8 cellular contexts compared by ENCODE assay signal in genomic region chr2:230824406-230824978, GRCh38. TPM values are rescaled to one million over a fixed set of nuclear protein-coding genes. Genes with fewer than 3 reads are reported as not detected.
A peak's percentile ranks its signal among the peaks of the same experiment; 100 is the strongest.
DNase-seq lines count a peak whose midpoint lies in the region; ATAC-seq and TF ChIP-seq lines count a peak whose summit lies in the region.

No MANE protein-coding gene starts in this region.

- H3K4me3 ChIP-seq in choroid plexus epithelial cell (ENCODE audit: low read depth, low read length), result peak overlapping the region; percentile 41

- peak; percentile 22 for DNase-seq in GM04503 (ENCODE audit: low read depth)
- peak; percentile 19 for DNase-seq in NCI-H446 treated with DMSO at 0.1 percent for 48 hours (lab: John Stamatoyannopoulos, UW)
- peak; percentile 89 for DNase-seq in choroid plexus epithelial cell (ENCODE audit: low read depth)
- DNase-seq in left lobe of liver (ENCODE audit: low spot score), result peak; percentile 54
- DNase-seq in stimulated activated CD4-positive, alpha-beta T cell treated with anti-CD3 and anti-CD28 coated beads, Interleukin-4, amount 100 ng/mL, for 1 hour, result peak; percentile 27

- ATAC-seq in HG02973 (IDR thresholded peaks at IDR 0.05; ENCODE audit: unreplicated experiment) (peak; percentile 62), left lobe of liver (peak; percentile 91), GM18511 (IDR thresholded peaks at IDR 0.05; ENCODE audit: unreplicated experiment) (no peak)
- ATAC-seq in activated CD4-positive, CD25-positive, alpha-beta regulatory T cell treated with anti-CD3 and anti-CD28 coated beads, Interleukin-2, amount 50 U/mL, for 24 hours, result peak; percentile 79 to 82

- TF ChIP-seq CTCF in choroid plexus epithelial cell (conservative IDR thresholded peaks at IDR 0.05; ENCODE audit: low read depth, low read length), result peak; percentile 75

RNA-seq across cellular contexts. Expression of gene ITM2C, which starts 40.2 kb away (rescaled TPM):
- 14.2 TPM for total RNA-seq in left lobe of liver

Comparison
In these comparisons a context has a peak if more than half of its experiments do, and no peak if none do; other contexts are left out.
1. DNase-seq: peak in every context shown above with its lines; median percentile 89 in choroid plexus epithelial cell; 54 in left lobe of liver; 27 in stimulated activated CD4-positive, alpha-beta T cell treated with anti-CD3 and anti-CD28 coated beads, Interleukin-4, amount 100 ng/mL, for 1 hour; 22 in GM04503; 19 in NCI-H446 treated with DMSO at 0.1 percent for 48 hours.